In genomic region chr5:17146280-17146841, GRCh38 we compare ENCODE assay signal across 18 cellular contexts.
"Had no signal": no experiment of that assay in that cellular context is flagged by ENCODE, and none has a peak within 500 bp of the region (broad histone marks: within the 10 kb centered on the region; RNA-seq: fewer than 3 reads in every experiment).

No MANE protein-coding gene starts in this region.

- H3K4me1 ChIP-seq: adrenal gland, gastrocnemius medialis, heart right ventricle, left lung, vagina had no signal

- H3K9me3 ChIP-seq: adrenal gland, gastrocnemius medialis, heart right ventricle, left lung, mucosa of descending colon, transverse colon, vagina had no signal

- H3K27me3 ChIP-seq: adrenal gland, cardiac muscle cell, gastrocnemius medialis, heart right ventricle, left lung, transverse colon, vagina had no signal

- H3K36me3 ChIP-seq: adrenal gland, cardiac muscle cell, gastrocnemius medialis, heart right ventricle, left lung, transverse colon, vagina had no signal

- ATAC-seq: gastrocnemius medialis; heart right ventricle; left lung; mucosa of descending colon; naive thymus-derived CD8-positive, alpha-beta T cell; stimulated activated naive CD8-positive, alpha-beta T cell treated with anti-CD3 and anti-CD28 coated beads, Interleukin-15, Interleukin-2, amounts not matched to agents 100 U/mL and 50 U/mL, for 24 hours had no signal

- H3K27ac Mint-ChIP-seq: activated CD4-positive, alpha-beta memory T cell treated with anti-CD3 and anti-CD28 coated beads for 36 hours; activated naive CD4-positive, alpha-beta T cell treated with anti-CD3 and anti-CD28 coated beads, Interleukin-2, amount 50 U/mL, for 24 hours; activated T-cell treated with anti-CD3 and anti-CD28 coated beads, Interleukin-2, amount 50 U/mL, for 24 hours; naive thymus-derived CD8-positive, alpha-beta T cell had no signal

- H3K9me3 Mint-ChIP-seq: activated CD4-positive, alpha-beta memory T cell treated with anti-CD3 and anti-CD28 coated beads for 36 hours; activated naive CD4-positive, alpha-beta T cell treated with anti-CD3 and anti-CD28 coated beads, Interleukin-2, amount 50 U/mL, for 24 hours; activated T-cell treated with anti-CD3 and anti-CD28 coated beads, Interleukin-2, amount 50 U/mL, for 24 hours; naive thymus-derived CD8-positive, alpha-beta T cell had no signal

- H3K27ac ChIP-seq: adrenal gland, cardiac muscle cell, gastrocnemius medialis, heart right ventricle, left lung, transverse colon, vagina, VCaP had no signal

- H3K4me3 ChIP-seq: adrenal gland, cardiac muscle cell, gastrocnemius medialis, heart right ventricle, left lung, mucosa of descending colon, transverse colon, vagina had no signal

- H3K36me3 Mint-ChIP-seq: activated CD4-positive, alpha-beta memory T cell treated with anti-CD3 and anti-CD28 coated beads for 36 hours; activated naive CD4-positive, alpha-beta T cell treated with anti-CD3 and anti-CD28 coated beads, Interleukin-2, amount 50 U/mL, for 24 hours; naive thymus-derived CD8-positive, alpha-beta T cell had no signal

- H3K4me3 Mint-ChIP-seq: activated CD4-positive, alpha-beta memory T cell treated with anti-CD3 and anti-CD28 coated beads for 36 hours; activated naive CD4-positive, alpha-beta T cell treated with anti-CD3 and anti-CD28 coated beads, Interleukin-2, amount 50 U/mL, for 24 hours; activated T-cell treated with anti-CD3 and anti-CD28 coated beads, Interleukin-2, amount 50 U/mL, for 24 hours; naive thymus-derived CD8-positive, alpha-beta T cell had no signal

- H3K27me3 Mint-ChIP-seq: activated CD4-positive, alpha-beta memory T cell treated with anti-CD3 and anti-CD28 coated beads for 36 hours; activated naive CD4-positive, alpha-beta T cell treated with anti-CD3 and anti-CD28 coated beads, Interleukin-2, amount 50 U/mL, for 24 hours; activated T-cell treated with anti-CD3 and anti-CD28 coated beads, Interleukin-2, amount 50 U/mL, for 24 hours had no signal

- DNase-seq: activated CD4-positive, alpha-beta memory T cell treated with anti-CD3 and anti-CD28 coated beads for 36 hours; activated T-cell treated with anti-CD3 and anti-CD28 coated beads, Interleukin-2, amount 50 U/mL, for 24 hours; adrenal gland; erythroblast; gastrocnemius medialis; heart right ventricle; kidney; left lung; mucosa of descending colon; naive thymus-derived CD8-positive, alpha-beta T cell; posterior cingulate gyrus; right cardiac atrium; stimulated activated naive CD8-positive, alpha-beta T cell treated with anti-CD3 and anti-CD28 coated beads, Interleukin-15, Interleukin-2, amounts not matched to agents 100 U/mL and 50 U/mL, for 24 hours; transverse colon had no signal

- H3K4me1 Mint-ChIP-seq: activated naive CD4-positive, alpha-beta T cell treated with anti-CD3 and anti-CD28 coated beads, Interleukin-2, amount 50 U/mL, for 24 hours; naive thymus-derived CD8-positive, alpha-beta T cell had no signal
